1 cellular context compared by ENCODE assay signal in the genomic region with DNA sequence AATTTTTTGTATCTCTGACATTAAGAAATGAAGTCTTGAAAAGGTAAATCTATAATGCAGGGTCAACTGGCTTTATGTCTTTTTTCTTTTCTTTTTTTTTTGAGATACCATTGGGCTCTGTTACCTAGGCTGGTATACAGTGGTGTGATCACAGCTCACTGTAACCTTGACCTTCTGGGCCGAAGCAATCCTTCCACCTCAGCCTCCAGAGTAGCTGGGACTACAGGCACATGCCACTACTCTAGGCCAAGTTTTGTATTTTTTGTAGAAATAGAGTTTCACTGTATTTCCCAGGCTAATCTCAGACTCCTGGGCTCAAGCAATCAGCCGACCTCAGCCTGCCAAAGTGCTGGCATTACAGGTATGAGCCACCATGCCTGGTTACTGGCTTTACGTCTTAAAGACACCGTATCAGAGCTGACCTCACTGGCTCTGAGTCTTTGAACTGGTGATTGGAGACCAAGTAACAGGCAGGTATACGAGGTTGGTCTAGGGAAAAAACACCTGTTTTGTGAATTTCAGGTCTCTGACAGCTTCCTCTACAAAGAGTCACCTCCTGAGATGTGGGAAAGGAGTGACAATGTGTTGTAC.
TF ChIP-seq lines count a peak whose summit lies in the region.

No MANE protein-coding gene starts in this region.

TF ChIP-seq in HepG2, 621 proteins besides CTCF, POLR2A, EP300 and RAD21 (continued from another document):
- TF ChIP-seq CBX2 (IDR thresholded peaks at IDR 0.05; ENCODE audit: low read depth, low read length) (no peak), CBX2 (CRISPR knock-in tag; IDR thresholded peaks at IDR 0.05; ENCODE audit: low read depth) (no peak), DMAP1 (CRISPR knock-in tag; IDR thresholded peaks at IDR 0.05) (0 out of 2 replicates have a peak, but pooled peaks have one; percentile 20), ZNF232 (CRISPR knock-in tag; IDR thresholded peaks at IDR 0.05; ENCODE audit: borderline replicate concordance) (no peak), ZNF253 (CRISPR knock-in tag; IDR thresholded peaks at IDR 0.05; ENCODE audit: borderline replicate concordance) (no peak), ASH2L (IDR thresholded peaks at IDR 0.05; ENCODE audit: insufficient read length, low read depth, low read length) (peak; percentile 50), ZNF773 (CRISPR knock-in tag; IDR thresholded peaks at IDR 0.05; ENCODE audit: borderline replicate concordance) (no peak), SAP130 (CRISPR knock-in tag; IDR thresholded peaks at IDR 0.05; ENCODE audit: low read depth) (0 out of 2 replicates have a peak, but pooled peaks have one; percentile 7), REPIN1 (CRISPR knock-in tag; IDR thresholded peaks at IDR 0.05; ENCODE audit: borderline replicate concordance, low read depth) (no peak), ZNF317 (CRISPR knock-in tag; IDR thresholded peaks at IDR 0.05) (0 out of 2 replicates have a peak, but pooled peaks have one; percentile 48), ZNF598 (CRISPR knock-in tag; IDR thresholded peaks at IDR 0.05; ENCODE audit: borderline replicate concordance) (no peak), ZBTB4 (CRISPR knock-in tag; IDR thresholded peaks at IDR 0.05; ENCODE audit: borderline replicate concordance) (no peak), NR2C2 (CRISPR knock-in tag; IDR thresholded peaks at IDR 0.05; ENCODE audit: borderline replicate concordance) (peak; percentile 9; the same call in 1 of the 2 replicates), NR2F1 (CRISPR knock-in tag; IDR thresholded peaks at IDR 0.05) (peak in 1 of 2 experiments; percentile 68; a peak in 2 of 4 replicates), ATM (IDR thresholded peaks at IDR 0.05; ENCODE audit: borderline replicate concordance) (no peak), MYPOP (CRISPR knock-in tag; IDR thresholded peaks at IDR 0.05) (no peak), ZBTB38 (CRISPR knock-in tag; IDR thresholded peaks at IDR 0.05) (0 out of 2 replicates have a peak, but pooled peaks have one; percentile 44), ZBTB7B (CRISPR knock-in tag; IDR thresholded peaks at IDR 0.05) (peak; percentile 13; the same call in 1 of the 2 replicates), CCDC6 (CRISPR knock-in tag; IDR thresholded peaks at IDR 0.05) (no peak), SRSF4 (IDR thresholded peaks at IDR 0.05; ENCODE audit: low read depth, low read length, poor library complexity, severe bottlenecking) (no peak), ZNF282 (IDR thresholded peaks at IDR 0.05; ENCODE audit: partially characterized antibody) (no peak), KLF12 (CRISPR knock-in tag; IDR thresholded peaks at IDR 0.05; ENCODE audit: borderline replicate concordance) (no peak), ZNF333 (CRISPR knock-in tag; IDR thresholded peaks at IDR 0.05; ENCODE audit: borderline replicate concordance) (no peak), PLRG1 (conservative IDR thresholded peaks at IDR 0.05) (no peak), RARA (CRISPR knock-in tag; IDR thresholded peaks at IDR 0.05) (peak; percentile 43; the same call in 1 of the 2 replicates), SYNCRIP (IDR thresholded peaks at IDR 0.05; ENCODE audit: insufficient read depth, low read depth, low read length) (no peak), ZNF558 (CRISPR knock-in tag; IDR thresholded peaks at IDR 0.05; ENCODE audit: borderline replicate concordance) (no peak), ZNF138 (CRISPR knock-in tag; IDR thresholded peaks at IDR 0.05; ENCODE audit: low read depth) (0 out of 2 replicates have a peak, but pooled peaks have one; percentile 67), ZNF550 (CRISPR knock-in tag; IDR thresholded peaks at IDR 0.05; ENCODE audit: borderline replicate concordance) (no peak), BORCS8-MEF2B (CRISPR knock-in tag; IDR thresholded peaks at IDR 0.05) (0 out of 2 replicates have a peak, but pooled peaks have one; percentile 25), MTA1 (CRISPR knock-in tag; IDR thresholded peaks at IDR 0.05; ENCODE audit: borderline replicate concordance) (no peak), STAT5B (CRISPR knock-in tag; IDR thresholded peaks at IDR 0.05) (no peak), MIXL1 (CRISPR knock-in tag; IDR thresholded peaks at IDR 0.05) (no peak), ZNF441 (CRISPR knock-in tag; IDR thresholded peaks at IDR 0.05; ENCODE audit: borderline replicate concordance) (no peak), ZNF792 (CRISPR knock-in tag; IDR thresholded peaks at IDR 0.05) (no peak), SCMH1 (CRISPR knock-in tag; IDR thresholded peaks at IDR 0.05; ENCODE audit: borderline replicate concordance) (no peak), ZNF674 (CRISPR knock-in tag; IDR thresholded peaks at IDR 0.05; ENCODE audit: low read depth) (no peak), BHLHE40 (IDR thresholded peaks at IDR 0.05; ENCODE audit: low read length) (no peak), HES4 (CRISPR knock-in tag; IDR thresholded peaks at IDR 0.05; ENCODE audit: borderline replicate concordance) (no peak), GATAD1 (CRISPR knock-in tag; IDR thresholded peaks at IDR 0.05) (0 out of 2 replicates have a peak, but pooled peaks have one; percentile 10), ZNF546 (CRISPR knock-in tag; conservative IDR thresholded peaks at IDR 0.05) (0 out of 2 replicates have a peak, but pooled peaks have one; percentile 20)
- TF ChIP-seq, protein P1, sequence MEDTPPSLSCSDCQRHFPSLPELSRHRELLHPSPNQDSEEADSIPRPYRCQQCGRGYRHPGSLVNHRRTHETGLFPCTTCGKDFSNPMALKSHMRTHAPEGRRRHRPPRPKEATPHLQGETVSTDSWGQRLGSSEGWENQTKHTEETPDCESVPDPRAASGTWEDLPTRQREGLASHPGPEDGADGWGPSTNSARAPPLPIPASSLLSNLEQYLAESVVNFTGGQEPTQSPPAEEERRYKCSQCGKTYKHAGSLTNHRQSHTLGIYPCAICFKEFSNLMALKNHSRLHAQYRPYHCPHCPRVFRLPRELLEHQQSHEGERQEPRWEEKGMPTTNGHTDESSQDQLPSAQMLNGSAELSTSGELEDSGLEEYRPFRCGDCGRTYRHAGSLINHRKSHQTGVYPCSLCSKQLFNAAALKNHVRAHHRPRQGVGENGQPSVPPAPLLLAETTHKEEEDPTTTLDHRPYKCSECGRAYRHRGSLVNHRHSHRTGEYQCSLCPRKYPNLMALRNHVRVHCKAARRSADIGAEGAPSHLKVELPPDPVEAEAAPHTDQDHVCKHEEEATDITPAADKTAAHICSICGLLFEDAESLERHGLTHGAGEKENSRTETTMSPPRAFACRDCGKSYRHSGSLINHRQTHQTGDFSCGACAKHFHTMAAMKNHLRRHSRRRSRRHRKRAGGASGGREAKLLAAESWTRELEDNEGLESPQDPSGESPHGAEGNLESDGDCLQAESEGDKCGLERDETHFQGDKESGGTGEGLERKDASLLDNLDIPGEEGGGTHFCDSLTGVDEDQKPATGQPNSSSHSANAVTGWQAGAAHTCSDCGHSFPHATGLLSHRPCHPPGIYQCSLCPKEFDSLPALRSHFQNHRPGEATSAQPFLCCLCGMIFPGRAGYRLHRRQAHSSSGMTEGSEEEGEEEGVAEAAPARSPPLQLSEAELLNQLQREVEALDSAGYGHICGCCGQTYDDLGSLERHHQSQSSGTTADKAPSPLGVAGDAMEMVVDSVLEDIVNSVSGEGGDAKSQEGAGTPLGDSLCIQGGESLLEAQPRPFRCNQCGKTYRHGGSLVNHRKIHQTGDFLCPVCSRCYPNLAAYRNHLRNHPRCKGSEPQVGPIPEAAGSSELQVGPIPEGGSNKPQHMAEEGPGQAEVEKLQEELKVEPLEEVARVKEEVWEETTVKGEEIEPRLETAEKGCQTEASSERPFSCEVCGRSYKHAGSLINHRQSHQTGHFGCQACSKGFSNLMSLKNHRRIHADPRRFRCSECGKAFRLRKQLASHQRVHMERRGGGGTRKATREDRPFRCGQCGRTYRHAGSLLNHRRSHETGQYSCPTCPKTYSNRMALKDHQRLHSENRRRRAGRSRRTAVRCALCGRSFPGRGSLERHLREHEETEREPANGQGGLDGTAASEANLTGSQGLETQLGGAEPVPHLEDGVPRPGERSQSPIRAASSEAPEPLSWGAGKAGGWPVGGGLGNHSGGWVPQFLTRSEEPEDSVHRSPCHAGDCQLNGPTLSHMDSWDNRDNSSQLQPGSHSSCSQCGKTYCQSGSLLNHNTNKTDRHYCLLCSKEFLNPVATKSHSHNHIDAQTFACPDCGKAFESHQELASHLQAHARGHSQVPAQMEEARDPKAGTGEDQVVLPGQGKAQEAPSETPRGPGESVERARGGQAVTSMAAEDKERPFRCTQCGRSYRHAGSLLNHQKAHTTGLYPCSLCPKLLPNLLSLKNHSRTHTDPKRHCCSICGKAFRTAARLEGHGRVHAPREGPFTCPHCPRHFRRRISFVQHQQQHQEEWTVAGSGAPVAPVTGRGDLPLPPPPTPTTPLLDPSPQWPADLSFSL (CRISPR knock-in tag; IDR thresholded peaks at IDR 0.05), result no peak
- TF ChIP-seq, protein P2, sequence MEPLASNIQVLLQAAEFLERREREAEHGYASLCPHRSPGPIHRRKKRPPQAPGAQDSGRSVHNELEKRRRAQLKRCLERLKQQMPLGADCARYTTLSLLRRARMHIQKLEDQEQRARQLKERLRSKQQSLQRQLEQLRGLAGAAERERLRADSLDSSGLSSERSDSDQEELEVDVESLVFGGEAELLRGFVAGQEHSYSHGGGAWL (CRISPR knock-in tag; IDR thresholded peaks at IDR 0.05), result no peak
- TF ChIP-seq, protein P3, sequence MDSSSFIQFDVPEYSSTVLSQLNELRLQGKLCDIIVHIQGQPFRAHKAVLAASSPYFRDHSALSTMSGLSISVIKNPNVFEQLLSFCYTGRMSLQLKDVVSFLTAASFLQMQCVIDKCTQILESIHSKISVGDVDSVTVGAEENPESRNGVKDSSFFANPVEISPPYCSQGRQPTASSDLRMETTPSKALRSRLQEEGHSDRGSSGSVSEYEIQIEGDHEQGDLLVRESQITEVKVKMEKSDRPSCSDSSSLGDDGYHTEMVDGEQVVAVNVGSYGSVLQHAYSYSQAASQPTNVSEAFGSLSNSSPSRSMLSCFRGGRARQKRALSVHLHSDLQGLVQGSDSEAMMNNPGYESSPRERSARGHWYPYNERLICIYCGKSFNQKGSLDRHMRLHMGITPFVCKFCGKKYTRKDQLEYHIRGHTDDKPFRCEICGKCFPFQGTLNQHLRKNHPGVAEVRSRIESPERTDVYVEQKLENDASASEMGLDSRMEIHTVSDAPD (CRISPR knock-in tag; IDR thresholded peaks at IDR 0.05), result no peak
TF ChIP-seq in HepG2: peak in this region for 35.
